Comparison of ENCODE assay signal across 8 cellular contexts in genomic region chr14:60064491-60065072, GRCh38. TPM values are rescaled to one million over a fixed set of nuclear protein-coding genes. Genes with fewer than 3 reads are reported as not detected.
DNase-seq lines count a peak whose midpoint lies in the region; ATAC-seq and TF ChIP-seq lines count a peak whose summit lies in the region.

No MANE protein-coding gene starts in this region.

- H3K4me3 Mint-ChIP-seq in neural progenitor cell, result no peak overlapping the region
- no peak overlapping the region for H3K4me3 Mint-ChIP-seq in activated naive CD8-positive, alpha-beta T cell treated with anti-CD3 and anti-CD28 coated beads, Interleukin-2, amount 50 U/mL, for 24 hours

- no peaks in the 10 kb centered on the region for H3K36me3 ChIP-seq in neural progenitor cell

- no peaks in the 10 kb centered on the region for H4K20me1 ChIP-seq in neural progenitor cell (ENCODE audit: low read depth)

- no peaks in the 10 kb centered on the region for H3K27me3 Mint-ChIP-seq in neural progenitor cell (ENCODE audit: insufficient read depth, low read depth)
- peaks cover 5% of the 10 kb centered on the region for H3K27me3 Mint-ChIP-seq in activated naive CD8-positive, alpha-beta T cell treated with anti-CD3 and anti-CD28 coated beads, Interleukin-2, amount 50 U/mL, for 24 hours

- no peaks in the 10 kb centered on the region for H3K27me3 ChIP-seq in neural progenitor cell

- no peak overlapping the region for H3K27ac Mint-ChIP-seq in neural progenitor cell
- no peak overlapping the region for H3K27ac Mint-ChIP-seq in activated naive CD8-positive, alpha-beta T cell treated with anti-CD3 and anti-CD28 coated beads, Interleukin-2, amount 50 U/mL, for 24 hours

- H3K9me3 ChIP-seq in neural progenitor cell (ENCODE audit: low read depth), result no peaks in the 10 kb centered on the region

- ATAC-seq in GM21360 (IDR thresholded peaks at IDR 0.05; ENCODE audit: unreplicated experiment), result peak; percentile 55
- ATAC-seq in activated naive CD8-positive, alpha-beta T cell treated with anti-CD3 and anti-CD28 coated beads, Interleukin-2, amount 50 U/mL, for 24 hours, result no peak

- no peaks in the 10 kb centered on the region for H3K36me3 Mint-ChIP-seq in neural progenitor cell
- H3K36me3 Mint-ChIP-seq in activated naive CD8-positive, alpha-beta T cell treated with anti-CD3 and anti-CD28 coated beads, Interleukin-2, amount 50 U/mL, for 24 hours (ENCODE audit: low read depth), result no peaks in the 10 kb centered on the region

- H3K4me2 ChIP-seq in neural progenitor cell, result no peak overlapping the region

- H3K27ac ChIP-seq in neural progenitor cell, result no peak overlapping the region

- no peaks in the 10 kb centered on the region for H3F3A ChIP-seq in neural progenitor cell (ENCODE audit: low read depth)

- TF ChIP-seq CTCF in neural progenitor cell (IDR thresholded peaks at IDR 0.05), result peak; percentile 52

- H2AFZ ChIP-seq in neural progenitor cell (replicated peaks), result no peak overlapping the region

- no peaks in the 10 kb centered on the region for H3K79me2 ChIP-seq in neural progenitor cell (ENCODE audit: low read depth)

- H3K9me3 Mint-ChIP-seq in neural progenitor cell, result no peaks in the 10 kb centered on the region
- H3K9me3 Mint-ChIP-seq in activated naive CD8-positive, alpha-beta T cell treated with anti-CD3 and anti-CD28 coated beads, Interleukin-2, amount 50 U/mL, for 24 hours, result no peaks in the 10 kb centered on the region

- no peak overlapping the region for H3K4me3 ChIP-seq in neural progenitor cell

- peaks cover 12% of the 10 kb centered on the region for H3K4me1 ChIP-seq in neural progenitor cell

- no peak overlapping the region for H3K9ac ChIP-seq in neural progenitor cell

- DNase-seq in CD1c-positive myeloid dendritic cell (ENCODE audit: extremely low spot score) (peak; percentile 53), NCI-H748 treated with DMSO at 0.1 percent for 48 hours (lab: John Stamatoyannopoulos, UW) (peak; percentile 19), dermis microvascular lymphatic vessel endothelial cell (ENCODE audit: low read depth in 2 of 2) (peak; percentile 24 to 47), neural progenitor cell (ENCODE audit: low spot score) (peak; percentile 18), cerebellar nuclear complex (lab: John Stamatoyannopoulos, UW) (no peak)
- no peak for DNase-seq in activated naive CD8-positive, alpha-beta T cell treated with anti-CD3 and anti-CD28 coated beads, Interleukin-2, amount 50 U/mL, for 24 hours
- no peak for DNase-seq in stimulated activated CD4-positive, alpha-beta T cell treated with anti-CD3 and anti-CD28 coated beads, Interleukin-4, amount 100 ng/mL, for 24 hours

- peaks cover 6% of the 10 kb centered on the region for H3K4me1 Mint-ChIP-seq in neural progenitor cell
- no peaks in the 10 kb centered on the region for H3K4me1 Mint-ChIP-seq in activated naive CD8-positive, alpha-beta T cell treated with anti-CD3 and anti-CD28 coated beads, Interleukin-2, amount 50 U/mL, for 24 hours

RNA-seq across cellular contexts. Expression of gene PCNX4, which starts 27.1 kb away (rescaled TPM):
- total RNA-seq in dermis microvascular lymphatic vessel endothelial cell (53.9 and 79.1 TPM in 2 replicates), neural progenitor cell (ENCODE audit: low replicate concordance) (91.0 and 172 TPM in 2 replicates)

Comparison
In these comparisons a context has a peak if more than half of its experiments do, and no peak if none do; other contexts are left out.
1. DNase-seq: peak in CD1c-positive myeloid dendritic cell (single experiment), NCI-H748 treated with DMSO at 0.1 percent for 48 hours (single experiment), dermis microvascular lymphatic vessel endothelial cell (2 of 2) and neural progenitor cell (single experiment); none in cerebellar nuclear complex (0 of 2), activated naive CD8-positive, alpha-beta T cell treated with anti-CD3 and anti-CD28 coated beads, Interleukin-2, amount 50 U/mL, for 24 hours (single experiment) and stimulated activated CD4-positive, alpha-beta T cell treated with anti-CD3 and anti-CD28 coated beads, Interleukin-4, amount 100 ng/mL, for 24 hours (single experiment).